ENCODE assay signal across 8 cellular contexts in the genomic region with DNA sequence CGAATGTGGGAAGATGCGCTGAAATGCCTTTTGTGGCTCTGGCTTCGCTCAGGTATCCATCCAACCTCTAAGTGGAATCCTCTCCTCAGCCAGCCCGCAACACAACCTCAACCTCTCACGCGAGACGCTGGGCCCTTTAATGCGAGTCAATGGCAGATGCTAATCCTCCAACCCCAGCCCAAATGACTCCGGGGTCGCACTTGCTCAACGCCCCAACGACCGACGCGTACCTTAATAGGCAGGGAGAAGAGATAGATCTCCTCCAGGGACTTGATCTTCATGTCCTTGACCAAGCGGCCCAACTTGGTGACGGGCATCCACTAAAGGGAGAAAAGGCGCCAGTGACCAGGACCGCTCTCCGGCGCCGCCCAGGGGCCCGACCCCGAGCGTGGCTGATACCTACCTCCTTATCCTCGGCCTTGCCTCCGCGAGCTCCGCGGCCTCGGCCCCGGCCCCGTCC. TPM values are rescaled to one million over a fixed set of nuclear protein-coding genes. Genes with fewer than 3 reads are reported as not detected.
DNase-seq lines count a peak whose midpoint lies in the region; ATAC-seq and TF ChIP-seq lines count a peak whose summit lies in the region.

No MANE protein-coding gene starts in this region.

- POLR2A ChIA-PET in GM10248 (lab: Yijun Ruan, JAX), result interaction anchor here (0.6 to 2.5 kb wide), 25 partner anchors 8 to 1397 kb away, joined by 3 to 24 read pairs (median 6); a partner anchor contains a TSS

- peak; percentile 46 for TF ChIP-seq CTCF in GM10248 (IDR thresholded peaks at IDR 0.05; ENCODE audit: control extremely low read depth, extremely low read depth, low read depth, missing control alignments)
- no peak for TF ChIP-seq CTCF in HFFc6 (IDR thresholded peaks at IDR 0.05)

- CTCF ChIA-PET in GM10248 (lab: Yijun Ruan, JAX), result interaction anchor here (1.0 to 1.1 kb wide), 3 partner anchors 23 to 176 kb away, joined by 3 to 5 read pairs (median 4); no protein-coding TSS in a partner anchor

- H3K9me3 Mint-ChIP-seq in HFFc6 (peaks cover 31% of the 10 kb centered on the region), naive B cell (peaks cover 0 to 2% (median 0%) of the 10 kb centered on the region in 7 donors)
- no peaks in the 10 kb centered on the region for H3K9me3 Mint-ChIP-seq in T-helper 1 cell treated with Interleukin-12 subunit alpha and Interleukin-12 subunit beta and Interleukin-4 antibody, amounts not matched to agents 30 μg/mL and 1 μg/mL, for 36 hours

- H3K27me3 Mint-ChIP-seq in HFFc6 (ENCODE audit: insufficient read depth) (peaks cover 35% of the 10 kb centered on the region), naive B cell (no peaks in the 10 kb centered on the region)
- no peaks in the 10 kb centered on the region for H3K27me3 Mint-ChIP-seq in T-helper 1 cell treated with Interleukin-12 subunit alpha and Interleukin-12 subunit beta and Interleukin-4 antibody, amounts not matched to agents 30 μg/mL and 1 μg/mL, for 36 hours (ENCODE audit: low read depth)

- peaks cover 49% of the 10 kb centered on the region for H3K36me3 Mint-ChIP-seq in HFFc6 (ENCODE audit: low read depth)
- H3K36me3 Mint-ChIP-seq in T-helper 1 cell treated with Interleukin-12 subunit alpha and Interleukin-12 subunit beta and Interleukin-4 antibody, amounts not matched to agents 30 μg/mL and 1 μg/mL, for 36 hours (ENCODE audit: low read depth), result peaks cover 35% of the 10 kb centered on the region
- peaks cover 5 to 8% of the 10 kb centered on the region in 2 donors for H3K36me3 Mint-ChIP-seq in naive B cell

- ATAC-seq in naive B cell (ENCODE audit: low read depth in 2 of 2), result peak in 1 of 2 donors; percentile 15
- no peak for ATAC-seq in HG03108 (IDR thresholded peaks at IDR 0.05; ENCODE audit: unreplicated experiment)
- no peak for ATAC-seq in GM21529 (IDR thresholded peaks at IDR 0.05; ENCODE audit: unreplicated experiment)

- H3K27ac Mint-ChIP-seq in HFFc6, result peak overlapping the region; percentile 95
- H3K27ac Mint-ChIP-seq in T-helper 1 cell treated with Interleukin-12 subunit alpha and Interleukin-12 subunit beta and Interleukin-4 antibody, amounts not matched to agents 30 μg/mL and 1 μg/mL, for 36 hours, result peak overlapping the region; percentile 92
- peak overlapping the region; percentile 91 to 99 (median 97) for H3K27ac Mint-ChIP-seq in naive B cell

- H3K4me3 Mint-ChIP-seq in HFFc6, result peak overlapping the region; percentile 98
- H3K4me3 Mint-ChIP-seq in T-helper 1 cell treated with Interleukin-12 subunit alpha and Interleukin-12 subunit beta and Interleukin-4 antibody, amounts not matched to agents 30 μg/mL and 1 μg/mL, for 36 hours, result peak overlapping the region; percentile 96
- H3K4me3 Mint-ChIP-seq in naive B cell, result peak overlapping the region; percentile 89 to 96 (median 95)

- peaks cover 37% of the 10 kb centered on the region for H3K4me1 Mint-ChIP-seq in HFFc6 (ENCODE audit: low read depth)
- peaks cover 39% of the 10 kb centered on the region for H3K4me1 Mint-ChIP-seq in T-helper 1 cell treated with Interleukin-12 subunit alpha and Interleukin-12 subunit beta and Interleukin-4 antibody, amounts not matched to agents 30 μg/mL and 1 μg/mL, for 36 hours (ENCODE audit: low read depth)
- peaks cover 28 to 47% (median 45%) of the 10 kb centered on the region in 3 donors for H3K4me1 Mint-ChIP-seq in naive B cell

- DNase-seq in GM10248 (ENCODE audit: extremely low spot score) (no peak), HFFc6 (no peak), naive B cell (no peak), HCEC 1CT (no peak)
- peak; percentile 34 for DNase-seq in effector CD4-positive, alpha-beta T cell

RNA-seq across cellular contexts. Expression of a gene that starts 0.6 kb away (rescaled TPM):
- total RNA-seq in HFFc6 (2021; fragmentation: NEBNext Ultra II Directional; extraction: Animal tissue kit (Norgen Biotek cat#: 25700)), result 1,000 to 10,000 TPM; 2,281 to 2,831 (median 2,477) TPM
- polyA plus RNA-seq in naive B cell (ENCODE audit: low read depth in 6 of 6), result 1,000 to 10,000 TPM; 5,355 to 7,267 (median 6,090) TPM

RNA-seq across cellular contexts. Expression of a gene that starts 2.6 kb away (rescaled TPM):
- total RNA-seq in HFFc6 (2021; fragmentation: NEBNext Ultra II Directional; extraction: Animal tissue kit (Norgen Biotek cat#: 25700)), result not detected
- not detected for polyA plus RNA-seq in naive B cell (ENCODE audit: low read depth in 6 of 6)

RNA-seq across cellular contexts. Expression of a gene that starts 4.7 kb away (rescaled TPM):
- 100 to 1,000 TPM; 146 to 190 (median 173) TPM for total RNA-seq in HFFc6 (2021; fragmentation: NEBNext Ultra II Directional; extraction: Animal tissue kit (Norgen Biotek cat#: 25700))
- polyA plus RNA-seq in naive B cell (ENCODE audit: low read depth in 6 of 6), result 100 to 1,000 TPM; 163 to 200 (median 194) TPM

RNA-seq across cellular contexts. Expression of a gene that starts 7.8 kb away (rescaled TPM):
- total RNA-seq in HFFc6 (2021; fragmentation: NEBNext Ultra II Directional; extraction: Animal tissue kit (Norgen Biotek cat#: 25700)), result 10 to 100 TPM; 42.4 to 47.3 (median 44.1) TPM
- 10 to 100 TPM; 10.9 to 54.8 (median 35.4) TPM for polyA plus RNA-seq in naive B cell (ENCODE audit: low read depth in 6 of 6)

RNA-seq across cellular contexts. Expression of a gene that starts 9.6 kb away (rescaled TPM):
- total RNA-seq in HFFc6 (2021; fragmentation: NEBNext Ultra II Directional; extraction: Animal tissue kit (Norgen Biotek cat#: 25700)), result not detected
- polyA plus RNA-seq in naive B cell (ENCODE audit: low read depth in 6 of 6), result not detected
